ENCODE assay signal across 7 cellular contexts in genomic region chr1:202539583-202539982, GRCh38.
DNase-seq lines count a peak whose midpoint lies in the region; ATAC-seq and TF ChIP-seq lines count a peak whose summit lies in the region.
"Not testable (repeated sequence)": the region's sequence is repeated elsewhere in the genome, so short reads cannot be mapped to it uniquely, and the experiment has no call there.

No MANE protein-coding gene starts in this region.

- H2BK120ac ChIP-seq in mesendoderm (ENCODE audit: low read depth, low read length): not testable (repeated sequence)

- H3K4me3 ChIP-seq in HUES48 (ENCODE audit: low read depth, low read length); mesendoderm (ENCODE audit: low read length): not testable (repeated sequence)
- H3K4me3 ChIP-seq in heart left ventricle (peak overlapping the region in 11 of 12 donors; percentile 3 to 54 (median 40)), psoas muscle (peak overlapping the region; percentile 51), testis (peak overlapping the region; percentile 23 to 41)

- peaks cover 20% of the 10 kb centered on the region for H3K4me1 ChIP-seq in HUES48 (ENCODE audit: control insufficient read depth, insufficient read depth, low read length)
- peaks cover 3 to 73% (median 28%) of the 10 kb centered on the region in 12 donors for H3K4me1 ChIP-seq in heart left ventricle
- not testable (repeated sequence) for H3K4me1 ChIP-seq in mesendoderm (ENCODE audit: control insufficient read depth, low read depth, low read length); testis
- peaks cover 33% of the 10 kb centered on the region for H3K4me1 ChIP-seq in psoas muscle

- H3K9me3 ChIP-seq in HUES48 (ENCODE audit: control insufficient read depth, insufficient read depth, low read length); heart left ventricle; psoas muscle; testis: not testable (repeated sequence)

- not testable (repeated sequence) for H3K27me3 Mint-ChIP-seq in brain

- intact Hi-C loops in heart left ventricle (cut with DNase I); psoas muscle (cut with DNase I); testis (cut with DNase I; ENCODE audit: low total_unique reads): not testable (repeated sequence)

- not testable (repeated sequence) for H3K79me2 ChIP-seq in mesendoderm (ENCODE audit: control insufficient read depth, insufficient read depth, low read length)

- H2BK5ac ChIP-seq in mesendoderm (ENCODE audit: low read length): not testable (repeated sequence)

- H3K56ac ChIP-seq in mesendoderm (ENCODE audit: low read length): not testable (repeated sequence)

- not testable (repeated sequence) for H3K9ac ChIP-seq in HUES48 (ENCODE audit: low read depth, low read length); mesendoderm (ENCODE audit: low read length)

- not testable (repeated sequence) for H2BK15ac ChIP-seq in mesendoderm (replicated peaks; ENCODE audit: low read depth)

- not testable (repeated sequence) for H4K5ac ChIP-seq in mesendoderm (ENCODE audit: low read length)

- H3K4me2 ChIP-seq in mesendoderm (ENCODE audit: low read length): not testable (repeated sequence)

- not testable (repeated sequence) for H3K27me3 ChIP-seq in HUES48 (ENCODE audit: control insufficient read depth, insufficient read depth, low read length); heart left ventricle; mesendoderm (ENCODE audit: insufficient read depth, low read length, poor library complexity); psoas muscle (ENCODE audit: insufficient read depth in 3 of 3, low read length in 2 of 3); testis

- WGBS in heart left ventricle, 4 donors: 16 to 27% (median 21%) methylated on average over 5 of the region's 5 CpGs
- WGBS in mesendoderm (ENCODE audit: extremely low coverage, insufficient coverage, low lambda C conversion rate): no CpG with 5 or more reads among the region's 5 CpGs
- 31 to 41% (median 39%) methylated on average over 5 of the region's 5 CpGs for WGBS in psoas muscle, 3 donors
- 24 to 79% methylated on average over 5 of the region's 5 CpGs for WGBS in testis, 2 donors

- TF ChIP-seq CTCF in brain (conservative IDR thresholded peaks at IDR 0.05); heart left ventricle (IDR thresholded peaks at IDR 0.05); psoas muscle (IDR thresholded peaks at IDR 0.05); testis (IDR thresholded peaks at IDR 0.05): not testable (repeated sequence)

- not testable (repeated sequence) for DNase-seq in epithelial cell of prostate (ENCODE audit: low read depth, low spot score); heart left ventricle; mesendoderm; psoas muscle; testis

- peak in 1 of 4 donors; percentile 6 for ATAC-seq in heart left ventricle
- not testable (repeated sequence) for ATAC-seq in psoas muscle

- H3K4me3 Mint-ChIP-seq in brain: peak overlapping the region in 3 of 5 experiments; percentile 18 to 77 (median 75)

- not testable (repeated sequence) for H4K8ac ChIP-seq in mesendoderm (ENCODE audit: low read depth, low read length)

- H2AK5ac ChIP-seq in mesendoderm (ENCODE audit: low read length): not testable (repeated sequence)

- peak overlapping the region; percentile 45 for H3K23ac ChIP-seq in mesendoderm (ENCODE audit: low read length)

- H3K4me1 Mint-ChIP-seq in brain: peaks cover 28% of the 10 kb centered on the region

- peak overlapping the region; percentile 11 for H3K18ac ChIP-seq in mesendoderm (ENCODE audit: low read length)

- H3K79me1 ChIP-seq in mesendoderm (ENCODE audit: low read length): not testable (repeated sequence)

- H3K27ac Mint-ChIP-seq in brain: peak overlapping the region in 3 of 5 experiments; percentile 55 to 83 (median 75)

- not testable (repeated sequence) for H3K36me3 ChIP-seq in HUES48 (ENCODE audit: control insufficient read depth, insufficient read depth, low read length); heart left ventricle; mesendoderm (ENCODE audit: control insufficient read depth, insufficient read depth, low read length); psoas muscle (ENCODE audit: insufficient read depth in 1 of 2, low read depth in 1 of 2); testis (ENCODE audit: low read depth, missing control alignments)

- peak in 1 of 2 donors; percentile 2 for TF ChIP-seq POLR2A in heart left ventricle (IDR thresholded peaks at IDR 0.05)
- not testable (repeated sequence) for TF ChIP-seq POLR2A in testis (IDR thresholded peaks at IDR 0.05)

- H3K4ac ChIP-seq in mesendoderm (ENCODE audit: low read depth, low read length): not testable (repeated sequence)

- H3K27ac ChIP-seq in HUES48 (ENCODE audit: low read depth, low read length) (peak overlapping the region; percentile 46), epithelial cell of prostate (peak overlapping the region; percentile 45), heart left ventricle (peak overlapping the region; percentile 20 to 87 (median 72)), psoas muscle (peak overlapping the region; percentile 73), testis (peak overlapping the region; percentile 77 to 81)
- H3K27ac ChIP-seq in mesendoderm (ENCODE audit: low read depth, low read length): not testable (repeated sequence)

- H3K36me3 Mint-ChIP-seq in brain: not testable (repeated sequence)

- not testable (repeated sequence) for H3K9me3 Mint-ChIP-seq in brain
